35 cellular contexts compared by ENCODE assay signal in the genomic region with DNA sequence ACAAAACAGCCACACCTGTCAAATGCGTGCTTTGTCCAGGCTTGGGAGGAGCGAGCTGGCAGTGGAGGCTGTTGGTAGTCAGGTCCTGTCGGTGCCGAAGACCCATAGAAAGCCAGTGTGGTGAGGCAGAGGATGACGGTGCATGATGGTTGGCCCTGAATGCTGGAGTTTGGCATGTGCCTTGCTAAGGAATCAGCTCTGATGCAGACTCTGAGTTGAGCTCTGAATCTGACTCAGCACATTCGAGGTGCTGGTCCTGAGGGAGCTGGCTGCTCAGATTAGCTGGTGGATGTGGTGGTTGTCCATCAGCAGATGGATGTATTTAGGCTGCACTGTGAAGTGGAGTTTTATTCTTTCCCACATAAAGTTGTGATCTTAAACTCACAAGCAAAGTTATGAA.
"Had no signal": no experiment of that assay in that cellular context is flagged by ENCODE, and none has a peak within 500 bp of the region (broad histone marks: within the 10 kb centered on the region; RNA-seq: fewer than 3 reads in every experiment).

No MANE protein-coding gene starts in this region.

- H3K9me3 ChIP-seq: adrenal gland had no signal

- H3K27ac Mint-ChIP-seq: activated B cell treated with CpG ODN at 0.5 μM for 24 hours; activated CD8-positive, alpha-beta T cell treated with anti-CD3 and anti-CD28 coated beads for 36 hours; activated naive CD4-positive, alpha-beta T cell treated with anti-CD3 and anti-CD28 coated beads for 36 hours; activated naive CD4-positive, alpha-beta T cell treated with anti-CD3 and anti-CD28 coated beads, Interleukin-2, amount 50 U/mL, for 24 hours; activated naive CD8-positive, alpha-beta T cell treated with anti-CD3 and anti-CD28 coated beads for 36 hours; activated naive CD8-positive, alpha-beta T cell treated with anti-CD3 and anti-CD28 coated beads, Interleukin-2, amount 50 U/mL, for 24 hours; activated T-helper 1 cell treated with anti-CD3 and anti-CD28 coated beads, Interleukin-12 subunit alpha, Interleukin-12 subunit beta, Interleukin-2, Interleukin-4 antibody, amounts not matched to agents 30 ng/mL and 10 ng/mL and 1 ng/mL, durations not matched to agents 14 hours and 24 hours and 36 hours; activated T-helper 2 cell treated with anti-CD3 and anti-CD28 coated beads, Interferon-gamma antibody, Interleukin-2, Interleukin-4, amounts not matched to agents 10 μg/mL and 5 μg/mL and 100 μg/mL, durations not matched to agents 14 hours and 24 hours and 36 hours; effector memory CD8-positive, alpha-beta T cell had no signal

- H3K36me3 ChIP-seq: adrenal gland, gastroesophageal sphincter, heart right ventricle, WERI-Rb-1 had no signal

- H3K4me1 ChIP-seq: adrenal gland, body of pancreas, esophagus squamous epithelium, gastroesophageal sphincter, heart right ventricle had no signal

- H3K4me3 Mint-ChIP-seq: activated B cell treated with CpG ODN at 0.5 μM for 24 hours; activated CD8-positive, alpha-beta T cell treated with anti-CD3 and anti-CD28 coated beads for 36 hours; activated naive CD4-positive, alpha-beta T cell treated with anti-CD3 and anti-CD28 coated beads for 36 hours; activated naive CD4-positive, alpha-beta T cell treated with anti-CD3 and anti-CD28 coated beads, Interleukin-2, amount 50 U/mL, for 24 hours; activated naive CD8-positive, alpha-beta T cell treated with anti-CD3 and anti-CD28 coated beads for 36 hours; activated naive CD8-positive, alpha-beta T cell treated with anti-CD3 and anti-CD28 coated beads, Interleukin-2, amount 50 U/mL, for 24 hours; activated T-cell treated with anti-CD3 and anti-CD28 coated beads, Interleukin-2, amount 50 U/mL, for 4 hours; activated T-helper 1 cell treated with anti-CD3 and anti-CD28 coated beads, Interleukin-12 subunit alpha, Interleukin-12 subunit beta, Interleukin-2, Interleukin-4 antibody, amounts not matched to agents 30 ng/mL and 10 ng/mL and 1 ng/mL, durations not matched to agents 14 hours and 24 hours and 36 hours; effector memory CD8-positive, alpha-beta T cell had no signal

- H3K27me3 ChIP-seq: adrenal gland, body of pancreas, esophagus squamous epithelium, hepatocyte had no signal

- FAIRE-seq: colon, endometrium, endothelial cell of umbilical vein had no signal

- ATAC-seq: activated CD4-positive, CD25-positive, alpha-beta regulatory T cell treated with anti-CD3 and anti-CD28 coated beads, Interleukin-2, amount 50 U/mL, for 24 hours; activated CD8-positive, alpha-beta T cell treated with anti-CD3 and anti-CD28 coated beads for 36 hours; activated naive CD8-positive, alpha-beta T cell treated with anti-CD3 and anti-CD28 coated beads, Interleukin-2, amount 50 U/mL, for 24 hours; activated T-cell treated with anti-CD3 and anti-CD28 coated beads, Interleukin-2, amount 50 U/mL, for 4 hours; body of pancreas; effector memory CD8-positive, alpha-beta T cell; gastroesophageal sphincter; heart right ventricle had no signal

- H3K4me3 ChIP-seq: adrenal gland, body of pancreas, esophagus squamous epithelium, gastroesophageal sphincter, heart right ventricle, hepatocyte had no signal

- H2AFZ ChIP-seq: hepatocyte had no signal

- DNase-seq: activated B cell treated with CpG ODN at 0.5 μM for 24 hours; activated CD4-positive, alpha-beta T cell treated with anti-CD3 and anti-CD28 coated beads for 48 hours; activated CD4-positive, alpha-beta T cell treated with anti-CD3 and anti-CD28 coated beads, Interleukin-2, amount 50 U/mL, for 1 hour; activated CD4-positive, alpha-beta T cell treated with anti-CD3 and anti-CD28 coated beads, Interleukin-2, amount 50 U/mL, for 48 hours; activated CD8-positive, alpha-beta memory T cell treated with anti-CD3 and anti-CD28 coated beads for 24 hours; activated CD8-positive, alpha-beta T cell treated with anti-CD3 and anti-CD28 coated beads for 36 hours; activated effector memory CD4-positive, alpha-beta T cell treated with anti-CD3 and anti-CD28 coated beads, Interleukin-2, amount 50 U/mL, for 16 hours; activated naive CD4-positive, alpha-beta T cell treated with anti-CD3 and anti-CD28 coated beads for 36 hours; activated naive CD8-positive, alpha-beta T cell treated with anti-CD3 and anti-CD28 coated beads for 36 hours; activated naive CD8-positive, alpha-beta T cell treated with anti-CD3 and anti-CD28 coated beads, Interleukin-2, amount 50 U/mL, for 24 hours; activated T-cell treated with anti-CD3 and anti-CD28 coated beads, Interleukin-2, amount 50 U/mL, for 4 hours; adrenal gland; amygdala; aorta; body of pancreas; caudate nucleus; cortex of kidney; dermis blood vessel endothelial cell; effector CD4-positive, alpha-beta T cell; effector memory CD8-positive, alpha-beta T cell; esophagus squamous epithelium; foreskin melanocyte; heart right ventricle; T-helper 9 cell; WERI-Rb-1 had no signal

- H3K27ac ChIP-seq: adrenal gland, body of pancreas, epithelial cell of prostate, esophagus squamous epithelium, gastroesophageal sphincter, heart right ventricle, hepatocyte, WERI-Rb-1 had no signal

- H3K4me1 Mint-ChIP-seq: activated B cell treated with CpG ODN at 0.5 μM for 24 hours; activated naive CD4-positive, alpha-beta T cell treated with anti-CD3 and anti-CD28 coated beads, Interleukin-2, amount 50 U/mL, for 24 hours; activated naive CD8-positive, alpha-beta T cell treated with anti-CD3 and anti-CD28 coated beads, Interleukin-2, amount 50 U/mL, for 24 hours had no signal

- H3K27me3 Mint-ChIP-seq: activated CD8-positive, alpha-beta T cell treated with anti-CD3 and anti-CD28 coated beads for 36 hours had no signal

- H3K4me2 ChIP-seq: hepatocyte had no signal

- H3K79me2 ChIP-seq: hepatocyte had no signal
